8 cellular contexts compared by ENCODE assay signal in the genomic region with DNA sequence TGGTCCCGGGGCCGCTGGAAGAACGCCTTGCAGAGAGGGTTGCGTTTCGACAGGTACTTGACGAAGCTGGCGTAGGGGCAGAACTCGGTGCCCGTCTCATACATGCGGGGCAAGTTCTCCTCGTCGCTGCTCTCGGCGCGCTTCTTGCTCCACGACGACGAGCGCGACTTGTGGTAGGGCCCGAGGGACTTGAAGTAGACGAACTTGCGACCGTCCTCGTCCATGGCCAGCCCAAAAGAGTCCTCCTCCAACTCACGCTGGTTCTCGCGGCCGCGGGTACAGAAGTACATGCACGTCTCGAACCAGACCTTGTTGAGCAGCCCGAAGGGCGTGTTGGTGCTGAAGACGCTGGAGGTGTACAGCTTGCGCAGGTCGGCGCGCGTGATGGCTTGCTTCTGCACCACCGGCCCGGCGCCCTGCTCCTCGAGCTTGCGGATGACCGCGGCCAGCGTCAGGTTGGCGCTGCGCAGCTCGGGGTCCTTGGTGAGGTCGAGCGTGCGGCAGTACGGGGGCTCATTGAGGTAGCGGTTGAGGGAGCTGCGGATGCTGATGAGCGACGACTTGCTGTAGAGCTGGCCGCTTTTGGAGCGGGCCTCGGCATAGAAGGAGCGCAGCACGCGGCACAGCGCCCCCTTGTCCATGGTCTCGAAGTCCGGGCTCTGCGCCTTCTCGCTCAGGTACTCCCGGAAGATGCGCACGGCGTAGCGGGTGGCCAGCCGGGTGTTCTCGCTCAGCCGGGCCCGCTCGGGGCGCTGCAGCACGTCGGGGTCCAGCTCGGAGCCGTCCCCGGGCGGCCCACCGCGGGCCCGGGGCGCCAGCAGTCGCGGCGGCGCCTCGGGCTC. TPM values are rescaled to one million over a fixed set of nuclear protein-coding genes. Genes with fewer than 3 reads are reported as not detected.
DNase-seq lines count a peak whose midpoint lies in the region; ATAC-seq and TF ChIP-seq lines count a peak whose summit lies in the region.

No MANE protein-coding gene starts in this region.

- H3K36me3 ChIP-seq in lower lobe of right lung = no peaks in the 10 kb centered on the region

- intact Hi-C loops in activated CD4-positive, alpha-beta T cell treated with anti-CD3 and anti-CD28 coated beads, Interleukin-2, amount 10 ng/mL, durations not matched to agents 24 days and 14 days (cut with micrococcal nuclease) = loop anchor here (5.0 to 10.0 kb wide), 5 partner anchors 90 to 1193 kb away; a partner anchor contains a TSS
- intact Hi-C loops in lower lobe of right lung (cut with DNase I) = no loop called here

- ATAC-seq in HG03439 (IDR thresholded peaks at IDR 0.05; ENCODE audit: unreplicated experiment) = peak; percentile 29
- ATAC-seq in lower lobe of right lung = peak; percentile 62

- peak; percentile 35 for TF ChIP-seq CTCF in lower lobe of right lung (IDR thresholded peaks at IDR 0.05)

- peaks cover 25% of the 10 kb centered on the region for H3K27me3 ChIP-seq in lower lobe of right lung (ENCODE audit: low read depth)

- H3K36me3 Mint-ChIP-seq in activated CD4-positive, alpha-beta T cell treated with anti-CD3 and anti-CD28 coated beads, Interleukin-2, amount 10 ng/mL, durations not matched to agents 24 days and 14 days (ENCODE audit: low read depth) = peaks cover 5% of the 10 kb centered on the region

- peaks cover 27% of the 10 kb centered on the region for H3K27me3 Mint-ChIP-seq in activated CD4-positive, alpha-beta T cell treated with anti-CD3 and anti-CD28 coated beads, Interleukin-2, amount 10 ng/mL, durations not matched to agents 24 days and 14 days

- no peak overlapping the region for H3K27ac ChIP-seq in lower lobe of right lung

- no peaks in the 10 kb centered on the region for H3K9me3 Mint-ChIP-seq in activated CD4-positive, alpha-beta T cell treated with anti-CD3 and anti-CD28 coated beads, Interleukin-2, amount 10 ng/mL, durations not matched to agents 24 days and 14 days

- no peaks in the 10 kb centered on the region for H3K9me3 ChIP-seq in lower lobe of right lung

- H3K4me3 Mint-ChIP-seq in activated CD4-positive, alpha-beta T cell treated with anti-CD3 and anti-CD28 coated beads, Interleukin-2, amount 10 ng/mL, durations not matched to agents 24 days and 14 days = peak overlapping the region; percentile 91

- H3K4me1 ChIP-seq in lower lobe of right lung = peaks cover 43% of the 10 kb centered on the region

- peak overlapping the region; percentile 77 for H3K4me3 ChIP-seq in lower lobe of right lung

- H3K4me1 Mint-ChIP-seq in activated CD4-positive, alpha-beta T cell treated with anti-CD3 and anti-CD28 coated beads, Interleukin-2, amount 10 ng/mL, durations not matched to agents 24 days and 14 days = peaks cover 10% of the 10 kb centered on the region

- peak; percentile 50 for DNase-seq in AG08395 (ENCODE audit: low spot score)
- peak; percentile 43 for DNase-seq in GM19240 (ENCODE audit: insufficient read length, low spot score)
- DNase-seq in activated CD4-positive, alpha-beta T cell treated with anti-CD3 and anti-CD28 coated beads, Interleukin-2, amount 10 ng/mL, durations not matched to agents 24 days and 14 days = peak; percentile 87
- DNase-seq in ecto neural progenitor cell (ENCODE audit: low spot score) = peak; percentile 89
- DNase-seq in lower lobe of right lung = peak; percentile 79
- peak; percentile 14 for DNase-seq in stimulated activated CD8-positive, alpha-beta memory T cell treated with anti-CD3 and anti-CD28 coated beads, Interleukin-12 subunit alpha, Interleukin-12 subunit beta, amount 100 ng/mL, for 1 hour (ENCODE audit: low read depth)
- no peak for DNase-seq in cerebellar nuclear complex (lab: John Stamatoyannopoulos, UW)

- peak overlapping the region; percentile 20 for H3K27ac Mint-ChIP-seq in activated CD4-positive, alpha-beta T cell treated with anti-CD3 and anti-CD28 coated beads, Interleukin-2, amount 10 ng/mL, durations not matched to agents 24 days and 14 days

RNA-seq across cellular contexts. Expression of a gene that starts 0.8 kb away (rescaled TPM):
- total RNA-seq in activated CD4-positive, alpha-beta T cell treated with anti-CD3 and anti-CD28 coated beads, Interleukin-2, amount 10 ng/mL, durations not matched to agents 24 days and 14 days = 4.7 and 5.0 TPM in 2 replicates
- 9.0 TPM for total RNA-seq in lower lobe of right lung

Comparison
In these comparisons a context has a peak if more than half of its experiments do, and no peak if none do; other contexts are left out.
1. DNase-seq: peak in AG08395 (single experiment), GM19240 (single experiment), activated CD4-positive, alpha-beta T cell treated with anti-CD3 and anti-CD28 coated beads, Interleukin-2, amount 10 ng/mL, durations not matched to agents 24 days and 14 days (single experiment), ecto neural progenitor cell (single experiment), lower lobe of right lung (single experiment) and stimulated activated CD8-positive, alpha-beta memory T cell treated with anti-CD3 and anti-CD28 coated beads, Interleukin-12 subunit alpha, Interleukin-12 subunit beta, amount 100 ng/mL, for 1 hour (single experiment); none in cerebellar nuclear complex (0 of 2).